ENCODE assay signal across 10 cellular contexts in genomic region chr14:92645841-92646478, GRCh38.
DNase-seq lines count a peak whose midpoint lies in the region; ATAC-seq and TF ChIP-seq lines count a peak whose summit lies in the region.
"Had no signal": no experiment of that assay in that cellular context is flagged by ENCODE, and none has a peak within 500 bp of the region (broad histone marks: within the 10 kb centered on the region; RNA-seq: fewer than 3 reads in every experiment).

No MANE protein-coding gene starts in this region.

- H3K9me3 Mint-ChIP-seq in activated T-cell treated with anti-CD3 and anti-CD28 coated beads, Interleukin-2, amount 50 U/mL, for 24 hours = peaks cover 4% of the 10 kb centered on the region
- H3K9me3 Mint-ChIP-seq in activated T-cell treated with anti-CD3 and anti-CD28 coated beads, Interleukin-2, amount 50 U/mL, for 4 hours = no peaks in the 10 kb centered on the region
- H3K9me3 Mint-ChIP-seq: IgD-negative memory B cell had no signal

- no peak for DNase-seq in activated T-cell treated with anti-CD3 and anti-CD28 coated beads, Interleukin-2, amount 50 U/mL, for 24 hours
- DNase-seq in activated T-cell treated with anti-CD3 and anti-CD28 coated beads, Interleukin-2, amount 50 U/mL, for 4 hours = no peak
- DNase-seq in fibroblast of villous mesenchyme (ENCODE audit: low read depth) (peak; percentile 94), upper lobe of right lung (no peak), superior temporal gyrus (ENCODE audit: extremely low spot score) (no peak), NCI-H187 (lab: John Stamatoyannopoulos, UW) (no peak), left ventricle myocardium superior (no peak)

- peaks cover 8% of the 10 kb centered on the region for H3K36me3 ChIP-seq in upper lobe of right lung

- no peak overlapping the region for H3K4me3 ChIP-seq in fibroblast of villous mesenchyme (ENCODE audit: low read depth, low read length)
- no peak overlapping the region for H3K4me3 ChIP-seq in upper lobe of right lung
- H3K4me3 ChIP-seq: BLaER1 had no signal

- peaks cover 7% of the 10 kb centered on the region for H3K9me3 ChIP-seq in upper lobe of right lung

- H3K36me3 Mint-ChIP-seq in activated T-cell treated with anti-CD3 and anti-CD28 coated beads, Interleukin-2, amount 50 U/mL, for 24 hours (ENCODE audit: low read depth) = peaks cover 35% of the 10 kb centered on the region
- no peaks in the 10 kb centered on the region for H3K36me3 Mint-ChIP-seq in activated T-cell treated with anti-CD3 and anti-CD28 coated beads, Interleukin-2, amount 50 U/mL, for 4 hours (ENCODE audit: insufficient read depth)

- intact Hi-C loops in upper lobe of right lung (cut with DNase I) = no loop called here
- intact Hi-C loops in left ventricle myocardium superior (cut with micrococcal nuclease) = no loop called here

- peaks cover 57% of the 10 kb centered on the region for H3K4me1 Mint-ChIP-seq in activated T-cell treated with anti-CD3 and anti-CD28 coated beads, Interleukin-2, amount 50 U/mL, for 24 hours (ENCODE audit: low read depth)
- peaks cover 63% of the 10 kb centered on the region for H3K4me1 Mint-ChIP-seq in activated T-cell treated with anti-CD3 and anti-CD28 coated beads, Interleukin-2, amount 50 U/mL, for 4 hours (ENCODE audit: low read depth)

- no peaks in the 10 kb centered on the region for H3K27me3 ChIP-seq in upper lobe of right lung
- H3K27me3 ChIP-seq: BLaER1 had no signal

- H3K4me1 ChIP-seq in upper lobe of right lung = peaks cover 55% of the 10 kb centered on the region

- no peak overlapping the region for H3K4me3 Mint-ChIP-seq in activated T-cell treated with anti-CD3 and anti-CD28 coated beads, Interleukin-2, amount 50 U/mL, for 24 hours
- H3K4me3 Mint-ChIP-seq in activated T-cell treated with anti-CD3 and anti-CD28 coated beads, Interleukin-2, amount 50 U/mL, for 4 hours = no peak overlapping the region

- peak overlapping the region; percentile 44 for H3K27ac Mint-ChIP-seq in activated T-cell treated with anti-CD3 and anti-CD28 coated beads, Interleukin-2, amount 50 U/mL, for 24 hours

- H3K27ac ChIP-seq in VCaP (peak overlapping the region; percentile 80), upper lobe of right lung (peak overlapping the region; percentile 85)
- H3K27ac ChIP-seq: BLaER1 had no signal

- H3K27me3 Mint-ChIP-seq in activated T-cell treated with anti-CD3 and anti-CD28 coated beads, Interleukin-2, amount 50 U/mL, for 24 hours = no peaks in the 10 kb centered on the region
- no peaks in the 10 kb centered on the region for H3K27me3 Mint-ChIP-seq in activated T-cell treated with anti-CD3 and anti-CD28 coated beads, Interleukin-2, amount 50 U/mL, for 4 hours (ENCODE audit: low read depth)
- H3K27me3 Mint-ChIP-seq: IgD-negative memory B cell had no signal

- TF ChIP-seq CTCF in VCaP (conservative IDR thresholded peaks at IDR 0.05) = no peak
- TF ChIP-seq CTCF in fibroblast of villous mesenchyme (IDR thresholded peaks at IDR 0.05; ENCODE audit: insufficient read depth, low read depth, low read length) = no peak
- no peak for TF ChIP-seq CTCF in upper lobe of right lung (IDR thresholded peaks at IDR 0.05)

- ATAC-seq in activated T-cell treated with anti-CD3 and anti-CD28 coated beads, Interleukin-2, amount 50 U/mL, for 4 hours = no peak
- ATAC-seq in upper lobe of right lung (no peak), left ventricle myocardium superior (no peak)
